ENCODE assay signal across 9 cellular contexts in the genomic region with DNA sequence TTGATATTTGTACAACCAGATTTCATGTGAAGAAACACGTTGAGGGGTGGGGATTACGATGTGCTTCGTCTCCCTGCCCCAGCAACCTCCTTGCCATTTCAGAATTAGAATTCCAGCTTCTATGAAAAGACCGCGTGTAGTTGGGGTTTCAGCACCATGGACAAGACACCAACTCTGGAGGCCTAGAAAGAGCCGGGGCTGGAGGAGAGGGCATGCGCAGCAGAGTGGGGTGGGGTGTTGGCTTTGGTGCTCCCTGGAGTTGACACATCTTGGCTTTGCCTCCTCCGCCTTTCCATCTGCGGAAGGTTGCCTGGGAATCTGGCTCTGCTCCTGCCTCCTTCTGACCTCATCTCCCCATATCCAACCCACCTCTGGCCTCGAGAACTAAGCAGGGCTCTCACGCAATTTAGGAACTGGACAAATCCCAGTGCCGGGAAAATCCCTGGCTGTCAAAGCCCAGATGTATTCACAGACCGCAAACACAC. TPM values are rescaled to one million over a fixed set of nuclear protein-coding genes. Genes with fewer than 3 reads are reported as not detected.
A peak's percentile ranks its signal among the peaks of the same experiment; 100 is the strongest.
DNase-seq lines count a peak whose midpoint lies in the region; ATAC-seq and TF ChIP-seq lines count a peak whose summit lies in the region.
"Had no signal": no experiment of that assay in that cellular context is flagged by ENCODE, and none has a peak within 500 bp of the region (broad histone marks: within the 10 kb centered on the region; RNA-seq: fewer than 3 reads in every experiment).

No MANE protein-coding gene starts in this region.

- no peak overlapping the region for H3K4me3 Mint-ChIP-seq in activated T-cell treated with anti-CD3 and anti-CD28 coated beads, Interleukin-2, amount 50 U/mL, for 24 hours
- H3K4me3 Mint-ChIP-seq: T-helper 1 cell treated with Interleukin-12 subunit alpha and Interleukin-12 subunit beta and Interleukin-4 antibody, amounts not matched to agents 30 μg/mL and 1 μg/mL, for 36 hours had no signal

- H3K27me3 Mint-ChIP-seq in activated T-cell treated with anti-CD3 and anti-CD28 coated beads, Interleukin-2, amount 50 U/mL, for 24 hours, result peaks cover 17% of the 10 kb centered on the region

- TF ChIP-seq POLR2A in lower leg skin (IDR thresholded peaks at IDR 0.05), result no peak

- no peak overlapping the region for H3K27ac Mint-ChIP-seq in activated T-cell treated with anti-CD3 and anti-CD28 coated beads, Interleukin-2, amount 50 U/mL, for 24 hours
- H3K27ac Mint-ChIP-seq: T-helper 1 cell treated with Interleukin-12 subunit alpha and Interleukin-12 subunit beta and Interleukin-4 antibody, amounts not matched to agents 30 μg/mL and 1 μg/mL, for 36 hours had no signal

- ATAC-seq in GM18511 (IDR thresholded peaks at IDR 0.05; ENCODE audit: unreplicated experiment), result no peak
- ATAC-seq in HG02870 (IDR thresholded peaks at IDR 0.05; ENCODE audit: unreplicated experiment), result no peak

- no peaks in the 10 kb centered on the region for H3K36me3 ChIP-seq in MG63

- H3K4me3 ChIP-seq in MG63 (no peak overlapping the region), choroid plexus epithelial cell (ENCODE audit: low read depth, low read length) (no peak overlapping the region), lower leg skin (ENCODE audit: low read depth, poor library complexity, severe bottlenecking) (no peak overlapping the region), dorsolateral prefrontal cortex (no peak overlapping the region)

- no peak for TF ChIP-seq CTCF in choroid plexus epithelial cell (conservative IDR thresholded peaks at IDR 0.05; ENCODE audit: low read depth, low read length)
- TF ChIP-seq CTCF in lower leg skin (IDR thresholded peaks at IDR 0.05), result no peak
- no peak for TF ChIP-seq CTCF in dorsolateral prefrontal cortex (IDR thresholded peaks at IDR 0.05 in 54 of 56, conservative IDR thresholded peaks at IDR 0.05 in 2 of 56; ENCODE audit: low read depth in 1 of 56, partially characterized antibody in 56 of 56)

- peak; percentile 93 for DNase-seq in Daoy (ENCODE audit: low read depth)
- peak; percentile 95 for DNase-seq in MG63
- peak; percentile 60 for DNase-seq in choroid plexus epithelial cell (ENCODE audit: low read depth)
- DNase-seq in lower leg skin (ENCODE audit: low spot score in 2 of 2), result peak; percentile 59 to 93
- no peak for DNase-seq in dorsolateral prefrontal cortex
- no peak for DNase-seq in activated T-cell treated with anti-CD3 and anti-CD28 coated beads, Interleukin-2, amount 50 U/mL, for 24 hours

- H3K4me1 Mint-ChIP-seq in activated T-cell treated with anti-CD3 and anti-CD28 coated beads, Interleukin-2, amount 50 U/mL, for 24 hours (ENCODE audit: low read depth), result no peaks in the 10 kb centered on the region

- H3K36me3 Mint-ChIP-seq in activated T-cell treated with anti-CD3 and anti-CD28 coated beads, Interleukin-2, amount 50 U/mL, for 24 hours (ENCODE audit: low read depth), result no peaks in the 10 kb centered on the region

- intact Hi-C loops in lower leg skin (cut with DNase I; ENCODE audit: low total_unique reads), result no loop called here
- intact Hi-C loops in dorsolateral prefrontal cortex (cut with DNase I), result no loop called here

- no peak overlapping the region for H3K27ac ChIP-seq in dorsolateral prefrontal cortex

- H3K27me3 ChIP-seq in MG63 (no peaks in the 10 kb centered on the region), dorsolateral prefrontal cortex (peaks cover 0 to 3% (median 0%) of the 10 kb centered on the region in 45 donors)

- H3K9me3 Mint-ChIP-seq in activated T-cell treated with anti-CD3 and anti-CD28 coated beads, Interleukin-2, amount 50 U/mL, for 24 hours, result no peaks in the 10 kb centered on the region
- H3K9me3 Mint-ChIP-seq: T-helper 1 cell treated with Interleukin-12 subunit alpha and Interleukin-12 subunit beta and Interleukin-4 antibody, amounts not matched to agents 30 μg/mL and 1 μg/mL, for 36 hours had no signal

- WGBS in lower leg skin, 2 donors, result 11 to 12% methylated on average over 13 of the region's 13 CpGs

- no peaks in the 10 kb centered on the region for H3K9me3 ChIP-seq in MG63

RNA-seq across cellular contexts. Expression of a gene that starts 11.8 kb away (rescaled TPM):
- not detected in 2 replicates for total RNA-seq in Daoy (2014; rRNA removed; shearing (Covaris generic))
- total RNA-seq in MG63 (2014; rRNA removed; shearing (Covaris generic); ENCODE audit: low replicate concordance), result not detected in 2 replicates
- total RNA-seq in lower leg skin (under 1 TPM in 1 of 4 donors, not detected in 3; 0.16 TPM), dorsolateral prefrontal cortex (1 to 10 TPM; 1.0 to 7.2 (median 3.3) TPM)

RNA-seq across cellular contexts. Expression of a gene that starts 32.4 kb away (rescaled TPM):
- total RNA-seq in Daoy (2014; rRNA removed; shearing (Covaris generic)), result 30.6 and 40.5 TPM in 2 replicates
- 38.0 and 75.9 TPM in 2 replicates for total RNA-seq in MG63 (2014; rRNA removed; shearing (Covaris generic); ENCODE audit: low replicate concordance)
- total RNA-seq in lower leg skin (100 to 1,000 TPM; 147 to 230 (median 210) TPM), dorsolateral prefrontal cortex (100 to 1,000 TPM in 107 of 120 experiments, 10 to 100 TPM in 13; 50.1 to 208 (median 129) TPM)

Comparison
In these comparisons a context has a peak if more than half of its experiments do, and no peak if none do; other contexts are left out.
1. DNase-seq: peak in Daoy (single experiment), MG63 (single experiment), choroid plexus epithelial cell (single experiment) and lower leg skin (2 of 2); none in dorsolateral prefrontal cortex (0 of 10) and activated T-cell treated with anti-CD3 and anti-CD28 coated beads, Interleukin-2, amount 50 U/mL, for 24 hours (single experiment).